15 cellular contexts compared by ENCODE assay signal in the genomic region with DNA sequence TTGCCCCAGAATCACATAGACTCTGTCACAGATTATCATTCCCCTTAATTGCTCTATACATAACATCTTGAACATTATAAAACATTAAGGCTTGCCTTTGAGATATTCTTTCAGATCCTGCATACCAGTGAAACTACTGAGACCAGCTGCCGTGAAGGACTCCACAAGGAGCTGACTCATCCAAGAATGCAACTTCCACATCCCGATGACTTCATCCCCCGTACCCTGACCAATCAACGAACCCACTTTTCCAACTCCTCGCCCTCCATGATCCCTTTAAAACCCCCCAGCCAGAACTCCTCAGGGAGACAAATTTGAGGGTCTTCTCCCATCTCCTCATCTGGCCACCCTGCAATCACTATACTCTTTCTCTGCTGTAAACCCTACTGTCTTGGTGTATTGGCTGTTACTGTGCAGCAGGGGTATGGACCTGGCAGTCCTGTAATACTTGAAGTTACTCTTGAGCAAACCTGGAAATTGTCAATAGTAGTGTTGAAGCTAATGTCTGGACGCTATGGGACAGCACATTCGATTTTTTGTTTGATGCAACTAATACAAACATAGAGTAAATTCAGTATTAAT. TPM values are rescaled to one million over a fixed set of nuclear protein-coding genes. Genes with fewer than 3 reads are reported as not detected.
DNase-seq lines count a peak whose midpoint lies in the region; ATAC-seq, FAIRE-seq and TF ChIP-seq lines count a peak whose summit lies in the region.
"Had no signal": no experiment of that assay in that cellular context is flagged by ENCODE, and none has a peak within 500 bp of the region (broad histone marks: within the 10 kb centered on the region; RNA-seq: fewer than 3 reads in every experiment).

No MANE protein-coding gene starts in this region.

- no peak overlapping the region for H3K27ac Mint-ChIP-seq in endothelial cell (ENCODE audit: unreplicated experiment)
- H3K27ac Mint-ChIP-seq: T-cell had no signal

- no peaks in the 10 kb centered on the region for H3K4me1 Mint-ChIP-seq in endothelial cell (ENCODE audit: unreplicated experiment)
- H3K4me1 Mint-ChIP-seq: T-cell had no signal

- TF ChIP-seq CTCF in endothelial cell (IDR thresholded peaks at IDR 0.05; ENCODE audit: unreplicated experiment) = no peak

- POLR2A ChIA-PET in HEK293T (lab: Yijun Ruan, JAX) = no interaction called here

- DNase-seq in HCEC 1CT (peak; percentile 53), RKO (ENCODE audit: low spot score) (peak; percentile 45), endothelial cell (ENCODE audit: low spot score) (no peak), urothelium cell line (ENCODE audit: low spot score) (peak; percentile 8), HEK293T (ENCODE audit: extremely low spot score) (no peak)
- DNase-seq: DMS 273 treated with DMSO at 0.1 percent for 48 hours, Kasumi-1, NCI-H1417 treated with DMSO at 0.1 percent for 48 hours, NCI-H345, NCI-H526 treated with DMSO at 0.1 percent for 48 hours, T-cell had no signal

- peaks cover 6% of the 10 kb centered on the region for H3K9me3 Mint-ChIP-seq in endothelial cell (ENCODE audit: unreplicated experiment)

- no peak for FAIRE-seq in urothelium cell line (lab: Jason Lieb, UNC)
- FAIRE-seq: HepG2 had no signal

- no peaks in the 10 kb centered on the region for H3K36me3 Mint-ChIP-seq in endothelial cell (ENCODE audit: low read depth, unreplicated experiment)
- H3K36me3 Mint-ChIP-seq: T-cell had no signal

- H3K4me3 Mint-ChIP-seq in endothelial cell (ENCODE audit: unreplicated experiment) = peak overlapping the region; percentile 35
- H3K4me3 Mint-ChIP-seq: T-cell had no signal

- H3K27me3 Mint-ChIP-seq in endothelial cell (ENCODE audit: unreplicated experiment) = peaks cover 1% of the 10 kb centered on the region

- CTCF ChIA-PET in HEK293T (lab: Yijun Ruan, JAX) = no interaction called here

- ATAC-seq in HG02981 (IDR thresholded peaks at IDR 0.05; ENCODE audit: unreplicated experiment) (no peak), GM18519 (IDR thresholded peaks at IDR 0.05; ENCODE audit: low FRiP score, unreplicated experiment) (no peak)
- ATAC-seq: HepG2, Right ventricle myocardium inferior, T-cell had no signal

TF ChIP-seq in HEK293T, 16 proteins besides CTCF, POLR2A, EP300 and RAD21:
- no peak for TF ChIP-seq TARDBP (IDR thresholded peaks at IDR 0.05)
TF ChIP-seq in HEK293T: peak in this region for 0.

RNA-seq across cellular contexts. Expression of a gene that starts 49.8 kb away (rescaled TPM):
- 0.08 TPM for total RNA-seq in endothelial cell (ENCODE audit: unreplicated experiment)
- total RNA-seq: HepG2, Right ventricle myocardium inferior, T-cell had no signal

Comparison
In these comparisons a context has a peak if more than half of its experiments do, and no peak if none do; other contexts are left out.
1. DNase-seq: peak in HCEC 1CT (single experiment), RKO (single experiment) and urothelium cell line (single experiment); none in endothelial cell (single experiment) and HEK293T (single experiment).